8 cellular contexts compared by ENCODE assay signal in the genomic region with DNA sequence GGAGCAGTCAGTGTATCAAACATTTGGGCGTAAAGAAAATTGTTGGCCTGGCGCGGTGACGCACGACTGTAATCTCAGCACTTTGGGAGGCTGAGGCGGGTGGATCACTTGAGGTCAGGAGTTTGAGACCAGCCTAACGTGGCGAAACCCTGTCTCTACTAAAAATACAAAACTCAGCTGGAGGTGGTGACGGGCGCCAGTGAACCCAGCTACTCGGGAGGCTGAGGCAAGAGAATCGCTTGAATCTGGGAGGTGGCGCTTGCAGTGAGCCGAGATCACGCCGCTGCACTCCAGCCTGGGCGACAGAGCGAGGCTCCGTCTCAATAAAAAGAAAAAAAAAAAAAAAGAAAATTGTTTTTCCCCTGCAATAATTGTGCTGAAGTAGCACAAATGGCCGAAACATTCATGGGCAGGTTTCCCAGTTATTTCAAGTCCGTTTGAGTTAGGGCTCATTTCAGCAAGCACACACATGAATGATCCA. TPM values are rescaled to one million over a fixed set of nuclear protein-coding genes. Genes with fewer than 3 reads are reported as not detected.
DNase-seq lines count a peak whose midpoint lies in the region; ATAC-seq and TF ChIP-seq lines count a peak whose summit lies in the region.

No MANE protein-coding gene starts in this region.

- H3K36me3 ChIP-seq in MG63 (no peaks in the 10 kb centered on the region; the same call in 1 of the 2 replicates), ectodermal cell (ENCODE audit: control insufficient read depth, insufficient read depth, low read length) (no peaks in the 10 kb centered on the region)

- DNase-seq in Caki2 (ENCODE audit: low read depth) (peak; percentile 19), MG63 (no peak), nephron progenitor cell (no peak), C1 segment of cervical spinal cord (lab: John Stamatoyannopoulos, UW) (no peak), SW 1271 (lab: John Stamatoyannopoulos, UW) (no peak), NCI-H69 (lab: John Stamatoyannopoulos, UW) (no peak)

- H3K36me3 Mint-ChIP-seq in nephron progenitor cell (ENCODE audit: low read depth) = peaks cover 17% of the 10 kb centered on the region

- H3K4me1 Mint-ChIP-seq in nephron progenitor cell = peaks cover 32% of the 10 kb centered on the region

- H3K4me3 ChIP-seq in MG63 = peak overlapping the region; percentile 76
- H3K4me3 ChIP-seq in ectodermal cell (ENCODE audit: insufficient read depth, low read depth, low read length) = peak overlapping the region; percentile 64

- H3K4me1 ChIP-seq in ectodermal cell (ENCODE audit: control insufficient read depth, insufficient read depth, low read length) = no peaks in the 10 kb centered on the region

- 70 to 73% methylated on average over 21 of the region's 21 CpGs for WGBS in ectodermal cell, 2 experiments

- in situ Hi-C loops in Caki2 (cut with HindIII; ENCODE audit: low pct_unique_long_range_greater_than_20kb, low sequenced_read_pairs) = no loop called here

- H3K27me3 ChIP-seq in MG63 (no peaks in the 10 kb centered on the region), ectodermal cell (ENCODE audit: control insufficient read depth, insufficient read depth, low read length, poor library complexity, severe bottlenecking) (no peaks in the 10 kb centered on the region)

- no peaks in the 10 kb centered on the region for H3K9me3 ChIP-seq in MG63
- no peaks in the 10 kb centered on the region for H3K9me3 ChIP-seq in ectodermal cell (ENCODE audit: control insufficient read depth, low read length)

- peaks cover 4% of the 10 kb centered on the region for H3K9me3 Mint-ChIP-seq in nephron progenitor cell

- H3K27ac Mint-ChIP-seq in nephron progenitor cell = no peak overlapping the region

- peak overlapping the region; percentile 83 for H3K4me3 Mint-ChIP-seq in nephron progenitor cell

- no peak for TF ChIP-seq CTCF in nephron progenitor cell (IDR thresholded peaks at IDR 0.05)

- H3K27me3 Mint-ChIP-seq in nephron progenitor cell (ENCODE audit: low read depth, poor library complexity) = no peaks in the 10 kb centered on the region

- H3K27ac ChIP-seq in ectodermal cell (ENCODE audit: insufficient read depth, low read depth, low read length, poor library complexity, severe bottlenecking) = no peak overlapping the region

- ATAC-seq in HG03469 (IDR thresholded peaks at IDR 0.05; ENCODE audit: unreplicated experiment) = no peak

RNA-seq across cellular contexts. Expression of gene GCSH, which starts 1.4 kb away (rescaled TPM):
- total RNA-seq in Caki2 (2014; rRNA removed; shearing (Covaris generic); ENCODE audit: low replicate concordance) = 84.8 and 127 TPM in 2 replicates
- 44.5 and 80.6 TPM in 2 replicates for total RNA-seq in MG63 (2014; rRNA removed; shearing (Covaris generic); ENCODE audit: low replicate concordance)
- polyA plus RNA-seq in ectodermal cell (2013, experiment 1 of 4) = 118 TPM
- 121 TPM for polyA plus RNA-seq in ectodermal cell (2013, experiment 2 of 4)
- polyA plus RNA-seq in ectodermal cell (2013, experiment 3 of 4) = 116 TPM
- 110 TPM for polyA plus RNA-seq in ectodermal cell (2013, experiment 4 of 4)

RNA-seq across cellular contexts. Expression of gene C16orf46, which starts 17.8 kb away (rescaled TPM):
- total RNA-seq in Caki2 (2014; rRNA removed; shearing (Covaris generic); ENCODE audit: low replicate concordance) = 11.3 TPM in 1 of 2 replicates, not detected in the other
- 0.07 TPM in 1 of 2 replicates, not detected in the other for total RNA-seq in MG63 (2014; rRNA removed; shearing (Covaris generic); ENCODE audit: low replicate concordance)
- polyA plus RNA-seq in ectodermal cell (2013, experiment 1 of 4) = 2.7 TPM
- polyA plus RNA-seq in ectodermal cell (2013, experiment 2 of 4) = 4.6 TPM
- 3.5 TPM for polyA plus RNA-seq in ectodermal cell (2013, experiment 3 of 4)
- polyA plus RNA-seq in ectodermal cell (2013, experiment 4 of 4) = 2.4 TPM

RNA-seq across cellular contexts. Expression of gene ATMIN, which starts 59.2 kb away (rescaled TPM):
- 23.6 and 27.5 TPM in 2 replicates for total RNA-seq in Caki2 (2014; rRNA removed; shearing (Covaris generic); ENCODE audit: low replicate concordance)
- total RNA-seq in MG63 (2014; rRNA removed; shearing (Covaris generic); ENCODE audit: low replicate concordance) = 15.1 and 27.0 TPM in 2 replicates
- 72.3 TPM for polyA plus RNA-seq in ectodermal cell (2013, experiment 1 of 4)
- 83.4 TPM for polyA plus RNA-seq in ectodermal cell (2013, experiment 2 of 4)
- 63.7 TPM for polyA plus RNA-seq in ectodermal cell (2013, experiment 3 of 4)
- polyA plus RNA-seq in ectodermal cell (2013, experiment 4 of 4) = 73.0 TPM
